8 cellular contexts compared by ENCODE assay signal in genomic region chr13:60414177-60414576, GRCh38.
"Had no signal": no experiment of that assay in that cellular context is flagged by ENCODE, and none has a peak within 500 bp of the region (broad histone marks: within the 10 kb centered on the region; RNA-seq: fewer than 3 reads in every experiment).

No MANE protein-coding gene starts in this region.

- DNase-seq: GM23248, GOT3, H7, HFFc6, IMR-90 had no signal

- H3K4me1 ChIP-seq: HAP-1 had no signal

- H3K4me3 ChIP-seq: GM23248, HAP-1 had no signal

- H3K9me3 ChIP-seq: HAP-1 had no signal

- H3K9me3 Mint-ChIP-seq: HFFc6 had no signal

- H3K9ac ChIP-seq: GM23248 had no signal

- H3K36me3 ChIP-seq: HAP-1 had no signal

- H3K4me3 Mint-ChIP-seq: HFFc6 had no signal

- ATAC-seq: HCT116 had no signal

- H3K27ac Mint-ChIP-seq: HFFc6 had no signal

- H3K27ac ChIP-seq: GM23248, HL-60 had no signal

- H2AFZ ChIP-seq: GM23248 had no signal
